Comparison of ENCODE assay signal across 20 cellular contexts in the genomic region with DNA sequence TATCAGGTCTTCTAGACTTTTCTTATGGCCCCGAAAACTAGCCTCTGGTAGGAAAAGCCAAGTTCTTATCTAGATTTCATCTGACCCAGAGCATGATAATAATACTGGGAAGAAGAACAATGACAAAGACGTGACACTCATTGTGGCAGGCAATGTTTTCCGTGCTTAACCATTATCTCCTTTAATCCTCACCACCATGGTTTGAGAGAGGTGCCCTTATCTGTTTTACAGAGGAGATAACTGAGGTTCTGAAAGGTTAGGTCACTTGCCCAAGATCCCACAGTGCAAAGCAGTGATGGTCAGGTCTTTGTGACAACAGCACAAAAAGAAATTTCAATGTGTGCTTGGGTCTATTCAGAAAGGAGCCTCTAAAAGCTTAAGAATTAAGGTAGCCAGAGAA.
"Had no signal": no experiment of that assay in that cellular context is flagged by ENCODE, and none has a peak within 500 bp of the region (broad histone marks: within the 10 kb centered on the region; RNA-seq: fewer than 3 reads in every experiment).

No MANE protein-coding gene starts in this region.

- ATAC-seq: activated T-cell treated with anti-CD3 and anti-CD28 coated beads, Interleukin-2, amount 50 U/mL, for 4 hours; activated T-helper 17 cell treated with anti-CD3 and anti-CD28 coated beads, Interleukin-2, amount 50 U/mL, for 72 hours had no signal

- H3K27ac ChIP-seq: brain microvascular endothelial cell had no signal

- H3K36me3 ChIP-seq: brain microvascular endothelial cell had no signal

- DNase-seq: activated B cell treated with CpG ODN at 0.5 μM for 24 hours; activated CD4-positive, alpha-beta memory T cell treated with anti-CD3 and anti-CD28 coated beads for 36 hours; activated CD4-positive, alpha-beta T cell treated with anti-CD3 and anti-CD28 coated beads, Interleukin-2, amount 10 ng/mL, durations not matched to agents 7 days and 5 days; activated CD8-positive, alpha-beta memory T cell treated with anti-CD3 and anti-CD28 coated beads for 24 hours; activated gamma-delta T cell; activated naive CD4-positive, alpha-beta T cell treated with anti-CD3 and anti-CD28 coated beads for 36 hours; activated T-cell treated with anti-CD3 and anti-CD28 coated beads, Interleukin-2, amount 50 U/mL, for 4 hours; brain microvascular endothelial cell; cerebellar nuclear complex; KG1; NCI-H1092; NCI-H1436; NCI-H1694 treated with DMSO at 0.1 percent for 48 hours; NCI-H2081; NCI-H510A treated with DMSO at 0.1 percent for 48 hours; NK-92 treated with Interleukin-12 subunit alpha and Interleukin-12 subunit beta, amount 100 ng/mL, for 24 hours; OCI-M1; SHP77; T-helper 9 cell had no signal

- H3K27me3 ChIP-seq: brain microvascular endothelial cell had no signal
